ENCODE assay signal across 9 cellular contexts in the genomic region with DNA sequence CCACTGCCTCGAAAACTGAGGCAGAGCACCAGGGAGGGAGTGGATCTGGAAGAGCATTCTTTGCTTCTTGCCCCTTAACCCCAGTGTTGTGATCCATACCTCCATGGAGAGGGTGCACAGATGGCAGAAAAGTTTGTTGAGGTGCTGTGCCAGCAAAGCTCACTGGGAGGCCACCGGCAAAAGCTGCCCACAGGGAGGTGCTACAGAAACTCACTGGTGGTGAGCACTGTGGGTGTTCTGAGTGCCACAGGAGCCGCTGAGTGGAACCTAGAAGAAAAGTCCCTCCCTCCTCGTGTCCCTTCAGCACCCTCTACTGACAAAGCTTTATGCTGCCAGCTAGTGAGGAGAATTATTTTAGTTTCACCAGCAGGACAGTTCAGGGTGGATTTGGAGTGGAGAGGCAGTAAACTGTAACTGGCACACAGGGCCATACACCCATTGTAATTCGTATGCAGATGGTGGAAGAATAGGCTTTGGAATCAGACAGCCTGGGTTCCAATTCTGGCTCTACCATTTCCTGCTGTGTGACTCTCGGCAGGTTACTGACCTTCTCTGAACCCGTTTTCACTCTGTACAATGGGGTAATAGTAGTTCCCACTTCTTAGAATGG.
DNase-seq lines count a peak whose midpoint lies in the region; ATAC-seq and TF ChIP-seq lines count a peak whose summit lies in the region.
"Had no signal": no experiment of that assay in that cellular context is flagged by ENCODE, and none has a peak within 500 bp of the region (broad histone marks: within the 10 kb centered on the region; RNA-seq: fewer than 3 reads in every experiment).

No MANE protein-coding gene starts in this region.

- peak; percentile 61 for ATAC-seq in GM19452 (IDR thresholded peaks at IDR 0.05; ENCODE audit: unreplicated experiment)
- ATAC-seq in HG03521 (IDR thresholded peaks at IDR 0.05; ENCODE audit: unreplicated experiment), result peak; percentile 69
- peak; percentile 83 for ATAC-seq in RWPE2 (ENCODE audit: low read depth)
- ATAC-seq in activated naive CD4-positive, alpha-beta T cell treated with anti-CD3 and anti-CD28 coated beads, Interleukin-2, amount 50 U/mL, for 72 hours, result peak; percentile 95 to 96
- peak; percentile 81 to 92 for ATAC-seq in left cardiac atrium
- ATAC-seq in gastrocnemius medialis, result peak; percentile 62 to 78

- intact Hi-C loops in left cardiac atrium (cut with DNase I) (loop anchor here in 1 of 2 donors (5.0 to 10.0 kb wide), 2 partner anchors 136 to 214 kb away; no protein-coding TSS in a partner anchor), gastrocnemius medialis (cut with DNase I; ENCODE audit: low total_unique reads) (loop anchor here (1.0 kb wide), 1 partner anchor 134 kb away; no protein-coding TSS in a partner anchor)

- in situ Hi-C loops in gastrocnemius medialis (cut with MboI; ENCODE audit: low sequenced_read_pairs in 4 of 4), result no loop called here

- H3K4me3 ChIP-seq in RWPE2 (ENCODE audit: severe bottlenecking) (no peak overlapping the region), gastrocnemius medialis (no peak overlapping the region)

- H3K36me3 ChIP-seq in RWPE2 (ENCODE audit: low read depth) (peaks cover 28% of the 10 kb centered on the region), gastrocnemius medialis (no peaks in the 10 kb centered on the region)

- peak; percentile 82 for DNase-seq in D341Med (ENCODE audit: low spot score)
- no peak for DNase-seq in RWPE2 (ENCODE audit: low spot score)
- DNase-seq in activated naive CD4-positive, alpha-beta T cell treated with anti-CD3 and anti-CD28 coated beads, Interleukin-2, amount 50 U/mL, for 72 hours (ENCODE audit: low spot score in 2 of 2), result peak; percentile 59 to 67
- DNase-seq in left cardiac atrium, result peak; percentile 57
- DNase-seq in gastrocnemius medialis, result peak in 1 of 2 donors; percentile 36
- no peak for DNase-seq in NCI-H1048 (lab: John Stamatoyannopoulos, UW)

- no peak overlapping the region for H3K27ac ChIP-seq in RWPE2 (ENCODE audit: poor library complexity, severe bottlenecking)
- no peak overlapping the region for H3K27ac ChIP-seq in gastrocnemius medialis

- H3K4me1 ChIP-seq in RWPE2 (ENCODE audit: insufficient read depth, poor library complexity, severe bottlenecking) (peaks cover 11% of the 10 kb centered on the region), gastrocnemius medialis (no peaks in the 10 kb centered on the region)

- H3K27me3 ChIP-seq in RWPE2 (ENCODE audit: insufficient read depth, poor library complexity, severe bottlenecking), result no peaks in the 10 kb centered on the region
- H3K27me3 ChIP-seq in gastrocnemius medialis, result no peaks in the 10 kb centered on the region

- H3K9me3 ChIP-seq in RWPE2 (ENCODE audit: severe bottlenecking), result no peaks in the 10 kb centered on the region
- no peaks in the 10 kb centered on the region for H3K9me3 ChIP-seq in gastrocnemius medialis

- no peak overlapping the region for H3K27ac Mint-ChIP-seq in activated naive CD4-positive, alpha-beta T cell treated with anti-CD3 and anti-CD28 coated beads, Interleukin-2, amount 50 U/mL, for 72 hours
- H3K27ac Mint-ChIP-seq: activated naive CD8-positive, alpha-beta T cell had no signal

- no peak for TF ChIP-seq POLR2A in gastrocnemius medialis (IDR thresholded peaks at IDR 0.05)

- TF ChIP-seq CTCF in RWPE2 (IDR thresholded peaks at IDR 0.05; ENCODE audit: poor library complexity, severe bottlenecking) (peak; percentile 79), gastrocnemius medialis (IDR thresholded peaks at IDR 0.05 in 4 of 5, conservative IDR thresholded peaks at IDR 0.05 in 1 of 5) (peak in 4 of 5 experiments; percentile 24 to 58 (median 46))

- no peaks in the 10 kb centered on the region for H3K9me3 Mint-ChIP-seq in activated naive CD4-positive, alpha-beta T cell treated with anti-CD3 and anti-CD28 coated beads, Interleukin-2, amount 50 U/mL, for 72 hours

- no peaks in the 10 kb centered on the region for H3K36me3 Mint-ChIP-seq in activated naive CD4-positive, alpha-beta T cell treated with anti-CD3 and anti-CD28 coated beads, Interleukin-2, amount 50 U/mL, for 72 hours
- H3K36me3 Mint-ChIP-seq: activated naive CD8-positive, alpha-beta T cell had no signal

Comparison
In these comparisons a context has a peak if more than half of its experiments do, and no peak if none do; other contexts are left out.
1. DNase-seq: peak in D341Med (single experiment), activated naive CD4-positive, alpha-beta T cell treated with anti-CD3 and anti-CD28 coated beads, Interleukin-2, amount 50 U/mL, for 72 hours (2 of 2) and left cardiac atrium (single experiment); none in RWPE2 (single experiment) and NCI-H1048 (single experiment).
2. Peak in every context shown above with its lines, with median percentiles within 50 percentile points of each other: ATAC-seq.